8 cellular contexts compared by ENCODE assay signal in genomic region chr4:125313989-125314602, GRCh38. TPM values are rescaled to one million over a fixed set of nuclear protein-coding genes. Genes with fewer than 3 reads are reported as not detected.
A peak's percentile ranks its signal among the peaks of the same experiment; 100 is the strongest.
DNase-seq lines count a peak whose midpoint lies in the region; ATAC-seq and TF ChIP-seq lines count a peak whose summit lies in the region.

No MANE protein-coding gene starts in this region.

- in situ Hi-C loops in astrocyte of the spinal cord (cut with HindIII; ENCODE audit: low sequenced_read_pairs), result no loop called here

- peak overlapping the region; percentile 74 for H3K27ac ChIP-seq in cardiac muscle cell
- H3K27ac ChIP-seq in mesendoderm (ENCODE audit: low read depth, low read length), result no peak overlapping the region
- peak overlapping the region; percentile 89 for H3K27ac ChIP-seq in vagina

- no peak for ATAC-seq in GM18909 (IDR thresholded peaks at IDR 0.05; ENCODE audit: poor library complexity, unreplicated experiment)

- no peaks in the 10 kb centered on the region for H3K79me2 ChIP-seq in mesendoderm (ENCODE audit: control insufficient read depth, insufficient read depth, low read length)

- peak overlapping the region; percentile 5 for H3K9ac ChIP-seq in mesendoderm (ENCODE audit: low read length)

- TF ChIP-seq CTCF in cardiac muscle cell (IDR thresholded peaks at IDR 0.05; ENCODE audit: low read depth, low read length), result no peak
- no peak for TF ChIP-seq CTCF in astrocyte of the spinal cord (IDR thresholded peaks at IDR 0.05; ENCODE audit: low read depth, low read length)
- TF ChIP-seq CTCF in vagina (IDR thresholded peaks at IDR 0.05), result no peak

- TF ChIP-seq POLR2A in vagina (IDR thresholded peaks at IDR 0.05), result no peak

- H4K8ac ChIP-seq in mesendoderm (ENCODE audit: low read depth, low read length), result no peak overlapping the region

- no peaks in the 10 kb centered on the region for H3K9me3 ChIP-seq in cardiac muscle cell (ENCODE audit: low read depth)
- no peaks in the 10 kb centered on the region for H3K9me3 ChIP-seq in vagina

- peak overlapping the region; percentile 78 for H3K4me2 ChIP-seq in mesendoderm (ENCODE audit: low read length)

- peak overlapping the region; percentile 78 for H3K56ac ChIP-seq in mesendoderm (ENCODE audit: low read length)

- H3K79me1 ChIP-seq in mesendoderm (ENCODE audit: low read length), result peaks cover 2% of the 10 kb centered on the region

- H2BK120ac ChIP-seq in mesendoderm (ENCODE audit: low read depth, low read length), result no peak overlapping the region

- no peak overlapping the region for H2BK15ac ChIP-seq in mesendoderm (replicated peaks; ENCODE audit: low read depth)

- peak in 1 of 2 donors; percentile 5 for DNase-seq in cardiac muscle cell (ENCODE audit: low read depth in 1 of 2, low spot score in 1 of 2)
- no peak for DNase-seq in cardiac septum (ENCODE audit: low spot score)
- no peak for DNase-seq in astrocyte of the spinal cord (ENCODE audit: low read depth, low spot score)
- DNase-seq in mesendoderm, result peak; percentile 31
- no peak for DNase-seq in vagina (ENCODE audit: extremely low spot score in 2 of 2)
- no peak for DNase-seq in cerebellum (ENCODE audit: low spot score)
- no peak for DNase-seq in stimulated activated CD8-positive, alpha-beta memory T cell treated with anti-CD3 and anti-CD28 coated beads, Interleukin-4, amount 100 ng/mL, for 48 hours

- peak overlapping the region; percentile 90 for H3K4me3 ChIP-seq in cardiac muscle cell
- H3K4me3 ChIP-seq in astrocyte of the spinal cord (ENCODE audit: low read depth, low read length), result peak overlapping the region; percentile 87
- peak overlapping the region; percentile 21 for H3K4me3 ChIP-seq in mesendoderm (ENCODE audit: low read length)
- H3K4me3 ChIP-seq in vagina, result peak overlapping the region; percentile 73 to 91

- H3K18ac ChIP-seq in mesendoderm (ENCODE audit: low read length), result no peak overlapping the region

- H2BK5ac ChIP-seq in mesendoderm (ENCODE audit: low read length), result no peak overlapping the region

- intact Hi-C loops in cardiac septum (cut with DNase I), result loop anchor here (1.0 to 10.0 kb wide), 5 partner anchors 201 to 1291 kb away; no protein-coding TSS in a partner anchor
- intact Hi-C loops in vagina (cut with DNase I), result loop anchor here (10.0 kb wide), 1 partner anchor 421 kb away; no protein-coding TSS in a partner anchor

- H3K36me3 ChIP-seq in cardiac muscle cell, result no peaks in the 10 kb centered on the region
- no peaks in the 10 kb centered on the region for H3K36me3 ChIP-seq in mesendoderm (ENCODE audit: control insufficient read depth, insufficient read depth, low read length)
- no peaks in the 10 kb centered on the region for H3K36me3 ChIP-seq in vagina

- no CpG with 5 or more reads among the region's 6 CpGs for WGBS in mesendoderm (ENCODE audit: extremely low coverage, insufficient coverage, low lambda C conversion rate)

- H3K27me3 ChIP-seq in cardiac muscle cell (no peaks in the 10 kb centered on the region), mesendoderm (ENCODE audit: insufficient read depth, low read length, poor library complexity) (no peaks in the 10 kb centered on the region), vagina (no peaks in the 10 kb centered on the region)

- no peak overlapping the region for H4K5ac ChIP-seq in mesendoderm (ENCODE audit: low read length)

- no peak overlapping the region for H3K4ac ChIP-seq in mesendoderm (ENCODE audit: low read depth, low read length)

- H3K4me1 ChIP-seq in cardiac muscle cell (ENCODE audit: low read depth), result peaks cover 5% of the 10 kb centered on the region
- peaks cover 4% of the 10 kb centered on the region for H3K4me1 ChIP-seq in mesendoderm (ENCODE audit: control insufficient read depth, low read depth, low read length)
- peaks cover 39% of the 10 kb centered on the region for H3K4me1 ChIP-seq in vagina

- H2AK5ac ChIP-seq in mesendoderm (ENCODE audit: low read length), result no peak overlapping the region

- H3K23ac ChIP-seq in mesendoderm (ENCODE audit: low read length), result no peak overlapping the region

RNA-seq across cellular contexts. Expression of gene FAT4, which starts 0.7 kb away (rescaled TPM):
- 4.5 and 5.6 TPM in 2 replicates for total RNA-seq in cardiac muscle cell
- polyA plus RNA-seq in cardiac muscle cell, result 0.54 and 1.0 TPM in 2 replicates
- total RNA-seq in cardiac septum, result 18.6 TPM
- 0.84 TPM for polyA plus RNA-seq in mesendoderm (2013, experiment 1 of 2)
- polyA plus RNA-seq in mesendoderm (2013, experiment 2 of 2), result 0.85 TPM
- 9.8 TPM for total RNA-seq in vagina
- total RNA-seq in cerebellum, result 83.7 TPM

Comparison
In these comparisons a context has a peak if more than half of its experiments do, and no peak if none do; other contexts are left out.
1. H3K4me3 ChIP-seq: peak in every context shown above with its lines; median percentile 90 in cardiac muscle cell; 87 in astrocyte of the spinal cord; 82 in vagina; 21 in mesendoderm.